In genomic region chr10:6232846-6233724, GRCh38 we compare ENCODE assay signal across 23 cellular contexts. TPM values are rescaled to one million over a fixed set of nuclear protein-coding genes. Genes with fewer than 3 reads are reported as not detected.
A peak's percentile ranks its signal among the peaks of the same experiment; 100 is the strongest.
DNase-seq lines count a peak whose midpoint lies in the region; ATAC-seq, FAIRE-seq and TF ChIP-seq lines count a peak whose summit lies in the region.
"Had no signal": no experiment of that assay in that cellular context is flagged by ENCODE, and none has a peak within 500 bp of the region (broad histone marks: within the 10 kb centered on the region; RNA-seq: fewer than 3 reads in every experiment).

No MANE protein-coding gene starts in this region.

- TF ChIP-seq CTCF in A549 (IDR thresholded peaks at IDR 0.05) (no peak), Caco-2 (IDR thresholded peaks at IDR 0.05; ENCODE audit: insufficient read depth in 1 of 2, low read depth in 1 of 2, low read length in 1 of 2, severe bottlenecking in 1 of 2, unreplicated experiment in 1 of 2) (no peak), neutrophil (IDR thresholded peaks at IDR 0.05) (no peak)

- POLR2A ChIA-PET in A549 (lab: Yijun Ruan, JAX): interaction anchor here (1.0 to 2.9 kb wide), 2 partner anchors 30 to 31 kb away, joined by 5 to 16 read pairs; partner anchors contain the start of gene PFKFB3
- POLR2A ChIA-PET in Caco-2 (lab: Charles Lee): no interaction called here

- TF ChIP-seq RAD21 in A549 (conservative IDR thresholded peaks at IDR 0.05 in 1 of 2, IDR thresholded peaks at IDR 0.05 in 1 of 2): no peak

- TF ChIP-seq POLR2A in A549 (IDR thresholded peaks at IDR 0.05; ENCODE audit: low read length): no peak

- DNase-seq in A549 (ENCODE audit: low read depth in 1 of 2, low spot score in 1 of 2) (no peak), Caco-2 (no peak), HCEC 1CT (no peak)
- no peak for DNase-seq in activated naive CD8-positive, alpha-beta T cell treated with anti-CD3 and anti-CD28 coated beads for 36 hours
- DNase-seq: activated CD4-positive, alpha-beta T cell treated with anti-CD3 and anti-CD28 coated beads, Interleukin-2, amount 50 U/mL, for 4 hours; activated naive CD4-positive, alpha-beta T cell treated with anti-CD3 and anti-CD28 coated beads for 36 hours; activated T-cell treated with anti-CD3 and anti-CD28 coated beads, Interleukin-2, amount 50 U/mL, for 24 hours; DMS79 treated with DMSO at 0.1 percent for 48 hours; mammary epithelial cell; NCI-H1092; NCI-H2029 treated with DMSO at 0.1 percent for 48 hours; NCI-H446 treated with DMSO at 0.1 percent for 48 hours; ovary; stimulated activated CD4-positive, alpha-beta T cell treated with anti-CD3 and anti-CD28 coated beads, Interleukin-15, amount 100 ng/mL, for 24 hours; thyroid gland; WERI-Rb-1 had no signal

- WGBS in A549 (ENCODE audit: missing lambda C conversion rate): 69% methylated on average over 25 of the region's 28 CpGs

- H3K4me1 ChIP-seq in A549 (peaks cover 85% of the 10 kb centered on the region), Caco-2 (no peaks in the 10 kb centered on the region), neutrophil (ENCODE audit: control insufficient read depth in 1 of 2, insufficient read depth in 1 of 2, low read depth in 1 of 2, low read length in 1 of 2) (no peaks in the 10 kb centered on the region)
- H3K4me1 ChIP-seq: HAP-1, thyroid gland had no signal

- H3K4me2 ChIP-seq in A549: peak overlapping the region; percentile 43

- intact Hi-C loops in Caco-2 (cut with micrococcal nuclease; ENCODE audit: unreplicated experiment): no loop called here

- peak overlapping the region; percentile 55 to 82; a peak in 5 of 6 replicates for H3K27ac ChIP-seq in A549
- peak overlapping the region; percentile 8 for H3K27ac ChIP-seq in cingulate gyrus (ENCODE audit: low read depth, low read length)
- peak overlapping the region; percentile 39 for H3K27ac ChIP-seq in neutrophil
- H3K27ac ChIP-seq: ovary, thyroid gland, WERI-Rb-1 had no signal

- TF ChIP-seq EP300 in A549 (IDR thresholded peaks at IDR 0.05): no peak

- CTCF ChIA-PET in A549 (lab: Yijun Ruan, JAX): interaction anchor here (0.8 to 2.4 kb wide), 10 partner anchors 8 to 173 kb away, joined by 3 to 19 read pairs (median 4); partner anchors contain the start of gene PFKFB3
- CTCF ChIA-PET in Caco-2 (lab: Charles Lee): interaction anchor here (0.5 to 0.8 kb wide), 2 partner anchors 23 to 168 kb away, joined by 4 to 5 read pairs; no protein-coding TSS in a partner anchor

- H3K36me3 ChIP-seq in Caco-2 (ENCODE audit: control insufficient read depth, insufficient read depth, low read length): peaks cover 2% of the 10 kb centered on the region
- peaks cover 99% of the 10 kb centered on the region for H3K36me3 ChIP-seq in neutrophil
- H3K36me3 ChIP-seq: ovary, WERI-Rb-1 had no signal

- no peak for FAIRE-seq in A549 (lab: Jason Lieb, UNC)

- H3K36me3 Mint-ChIP-seq in Caco-2 (ENCODE audit: insufficient read depth, unreplicated experiment): peaks cover 35% of the 10 kb centered on the region
- peaks cover 54% of the 10 kb centered on the region for H3K36me3 Mint-ChIP-seq in activated naive CD8-positive, alpha-beta T cell treated with anti-CD3 and anti-CD28 coated beads for 36 hours

- H3K9me3 Mint-ChIP-seq in Caco-2 (ENCODE audit: unreplicated experiment): no peaks in the 10 kb centered on the region
- no peaks in the 10 kb centered on the region for H3K9me3 Mint-ChIP-seq in activated naive CD8-positive, alpha-beta T cell treated with anti-CD3 and anti-CD28 coated beads for 36 hours
- H3K9me3 Mint-ChIP-seq: activated naive CD4-positive, alpha-beta T cell treated with anti-CD3 and anti-CD28 coated beads for 36 hours; activated T-cell treated with anti-CD3 and anti-CD28 coated beads, Interleukin-2, amount 50 U/mL, for 24 hours; T-helper 2 cell treated with Interferon-gamma antibody and Interleukin-4, amounts not matched to agents 5 μg/mL and 100 μg/mL, for 36 hours had no signal

- H3K9me3 ChIP-seq in A549 (no peaks in the 10 kb centered on the region), Caco-2 (no peaks in the 10 kb centered on the region), neutrophil (no peaks in the 10 kb centered on the region)
- H3K9me3 ChIP-seq: HAP-1, ovary, thyroid gland had no signal

- H3K27me3 ChIP-seq in Caco-2 (replicated peaks; ENCODE audit: control insufficient read depth, insufficient read depth, low read length) (no peaks in the 10 kb centered on the region), neutrophil (no peaks in the 10 kb centered on the region)
- H3K27me3 ChIP-seq: ovary, thyroid gland had no signal

- H3K27me3 Mint-ChIP-seq in Caco-2 (ENCODE audit: insufficient read depth, unreplicated experiment): no peaks in the 10 kb centered on the region
- no peaks in the 10 kb centered on the region for H3K27me3 Mint-ChIP-seq in activated naive CD8-positive, alpha-beta T cell treated with anti-CD3 and anti-CD28 coated beads for 36 hours
- H3K27me3 Mint-ChIP-seq: activated T-cell treated with anti-CD3 and anti-CD28 coated beads, Interleukin-2, amount 50 U/mL, for 24 hours had no signal

- no peaks in the 10 kb centered on the region for H3K4me1 Mint-ChIP-seq in Caco-2 (ENCODE audit: low read depth, unreplicated experiment)
- H3K4me1 Mint-ChIP-seq in activated naive CD8-positive, alpha-beta T cell treated with anti-CD3 and anti-CD28 coated beads for 36 hours: peaks cover 8% of the 10 kb centered on the region

- no peak overlapping the region for H3K4me3 Mint-ChIP-seq in Caco-2 (ENCODE audit: unreplicated experiment)
- no peak overlapping the region for H3K4me3 Mint-ChIP-seq in activated naive CD8-positive, alpha-beta T cell treated with anti-CD3 and anti-CD28 coated beads for 36 hours
- H3K4me3 Mint-ChIP-seq: activated naive CD4-positive, alpha-beta T cell treated with anti-CD3 and anti-CD28 coated beads for 36 hours; activated T-cell treated with anti-CD3 and anti-CD28 coated beads, Interleukin-2, amount 50 U/mL, for 24 hours; T-helper 2 cell treated with Interferon-gamma antibody and Interleukin-4, amounts not matched to agents 5 μg/mL and 100 μg/mL, for 36 hours had no signal

- H3K4me3 ChIP-seq in A549 (no peak overlapping the region), Caco-2 (ENCODE audit: low read depth, low read length) (no peak overlapping the region), neutrophil (ENCODE audit: low read depth in 1 of 2, low read length in 1 of 2) (no peak overlapping the region)
- H3K4me3 ChIP-seq: HAP-1, ovary, thyroid gland had no signal

- no peak overlapping the region for H3K27ac Mint-ChIP-seq in Caco-2 (ENCODE audit: unreplicated experiment)
- no peak overlapping the region for H3K27ac Mint-ChIP-seq in activated naive CD8-positive, alpha-beta T cell treated with anti-CD3 and anti-CD28 coated beads for 36 hours
- H3K27ac Mint-ChIP-seq: activated naive CD4-positive, alpha-beta T cell treated with anti-CD3 and anti-CD28 coated beads for 36 hours; activated T-cell treated with anti-CD3 and anti-CD28 coated beads, Interleukin-2, amount 50 U/mL, for 24 hours; T-helper 2 cell treated with Interferon-gamma antibody and Interleukin-4, amounts not matched to agents 5 μg/mL and 100 μg/mL, for 36 hours had no signal

- BruUV-seq in Caco-2 (replicated peaks; lab: Mats Ljungman, UMichigan): TSS peak; percentile 6

- ATAC-seq in A549 (peak in 1 of 2 experiments; percentile 0; a peak in 1 of 6 replicates), HG02642 (IDR thresholded peaks at IDR 0.05; ENCODE audit: poor library complexity, unreplicated experiment) (no peak)
- ATAC-seq: Panc1, right cardiac atrium had no signal

TF ChIP-seq in A549, 52 proteins besides CTCF, POLR2A, EP300 and RAD21:
- TF ChIP-seq POLR2AphosphoS2 (conservative IDR thresholded peaks at IDR 0.05; ENCODE audit: low read length): peak; percentile 72
- no peak for TF ChIP-seq REST (IDR thresholded peaks at IDR 0.05)

RNA-seq across cellular contexts. Expression of gene PFKFB3, which starts 30.4 kb away (rescaled TPM):
- 139 and 151 TPM in 2 replicates for polyA plus RNA-seq in A549 (2011; rRNA removed)
- 236 and 256 TPM in 2 replicates for polyA plus RNA-seq in A549 (2012; cell fraction: cytosol; rRNA removed)
- 551 and 642 TPM in 2 replicates for polyA plus RNA-seq in A549 (2012; cell fraction: nucleus; rRNA removed)
- polyA plus RNA-seq in A549 (2017; fragmentation: RNase III; extraction: RNeasy Plus Mini Kit Qiagen cat#74134 plus additional on column Dnase treatment): 200 to 232 TPM (median 220 TPM) in 3 replicates
- 127 and 177 TPM in 2 replicates for polyA minus RNA-seq in A549 (2011; rRNA and poly(A)+ RNA removed)
- total RNA-seq in Caco-2 (2022): 33.0 and 35.4 TPM in 2 replicates
- 10 to 100 TPM; 72.6 to 73.0 TPM for total RNA-seq in activated naive CD8-positive, alpha-beta T cell treated with anti-CD3 and anti-CD28 coated beads for 36 hours

Comparison
In these comparisons a context has a peak if more than half of its experiments do, and no peak if none do; other contexts are left out.
1. H3K27ac ChIP-seq: peak in every context shown above with its lines; median percentile 68 in A549; 39 in neutrophil; 8 in cingulate gyrus.